In genomic region chr12:63826002-63826585, GRCh38 we compare ENCODE assay signal across 8 cellular contexts. TPM values are rescaled to one million over a fixed set of nuclear protein-coding genes. Genes with fewer than 3 reads are reported as not detected.
A peak's percentile ranks its signal among the peaks of the same experiment; 100 is the strongest.
DNase-seq lines count a peak whose midpoint lies in the region; ATAC-seq and TF ChIP-seq lines count a peak whose summit lies in the region.

No MANE protein-coding gene starts in this region.

- H3K27ac ChIP-seq in DOHH2 (ENCODE audit: low read depth, low read length) (no peak overlapping the region), Karpas-422 (ENCODE audit: low read length) (no peak overlapping the region)

- H4K20me1 ChIP-seq in DOHH2 (ENCODE audit: control insufficient read depth, insufficient read depth, low read depth, low read length): no peaks in the 10 kb centered on the region
- no peaks in the 10 kb centered on the region for H4K20me1 ChIP-seq in Karpas-422 (ENCODE audit: insufficient read depth, low read depth, low read length)

- peaks cover 21% of the 10 kb centered on the region for H3K9me3 Mint-ChIP-seq in osteocyte (ENCODE audit: unreplicated experiment)

- peaks cover 6% of the 10 kb centered on the region for H3K27me3 Mint-ChIP-seq in osteocyte (ENCODE audit: unreplicated experiment)

- DNase-seq in Karpas-422: peak; percentile 75
- DNase-seq in SK-MEL-5 (ENCODE audit: low read depth, low spot score): peak; percentile 83
- peak; percentile 82 for DNase-seq in fibroblast of mammary gland (ENCODE audit: low read depth)
- DNase-seq in osteocyte (ENCODE audit: extremely low spot score, unreplicated experiment): no peak
- DNase-seq in activated naive CD4-positive, alpha-beta T cell (lab: John Stamatoyannopoulos, UW): no peak
- no peak for DNase-seq in NCI-H187 treated with DMSO at 0.1 percent for 48 hours (lab: John Stamatoyannopoulos, UW)

- H3K9me3 ChIP-seq in DOHH2 (ENCODE audit: control insufficient read depth, insufficient read depth, low read length) (no peaks in the 10 kb centered on the region), Karpas-422 (ENCODE audit: low read length) (no peaks in the 10 kb centered on the region)

- TF ChIP-seq CTCF in DOHH2 (IDR thresholded peaks at IDR 0.05; ENCODE audit: low read depth, low read length, poor library complexity, severe bottlenecking): peak; percentile 73
- peak; percentile 95 for TF ChIP-seq CTCF in fibroblast of mammary gland (conservative IDR thresholded peaks at IDR 0.05; ENCODE audit: control insufficient read depth, insufficient read depth, low read depth, low read length)
- peak; percentile 84 for TF ChIP-seq CTCF in osteocyte (IDR thresholded peaks at IDR 0.05)

- no peak overlapping the region for H3K4me3 ChIP-seq in DOHH2 (ENCODE audit: low read length)
- H3K4me3 ChIP-seq in Karpas-422 (ENCODE audit: low read length): no peak overlapping the region
- H3K4me3 ChIP-seq in fibroblast of mammary gland (ENCODE audit: control insufficient read depth, low read depth, low read length): no peak overlapping the region

- no peaks in the 10 kb centered on the region for H3K36me3 Mint-ChIP-seq in osteocyte (ENCODE audit: unreplicated experiment)

- ATAC-seq in GM21423 (IDR thresholded peaks at IDR 0.05; ENCODE audit: unreplicated experiment): peak; percentile 49

- in situ Hi-C loops in SK-MEL-5 (cut with HindIII; ENCODE audit: low pct_unique_long_range_greater_than_20kb, low sequenced_read_pairs): no loop called here

- H3K36me3 ChIP-seq in DOHH2 (ENCODE audit: control insufficient read depth, low read length) (no peaks in the 10 kb centered on the region), Karpas-422 (ENCODE audit: insufficient read depth, low read length) (no peaks in the 10 kb centered on the region)

- no peak overlapping the region for H2AFZ ChIP-seq in Karpas-422 (ENCODE audit: low read length)

- H3K9ac ChIP-seq in Karpas-422 (ENCODE audit: low read length): no peak overlapping the region

- no peaks in the 10 kb centered on the region for H3F3A ChIP-seq in DOHH2 (ENCODE audit: control insufficient read depth, insufficient read depth)

- H3K27me3 ChIP-seq in DOHH2 (ENCODE audit: control insufficient read depth, low read length) (no peaks in the 10 kb centered on the region), Karpas-422 (ENCODE audit: low read length) (no peaks in the 10 kb centered on the region)

- peaks cover 9% of the 10 kb centered on the region for H3K4me1 Mint-ChIP-seq in osteocyte (ENCODE audit: unreplicated experiment)

- H3K4me2 ChIP-seq in DOHH2 (ENCODE audit: low read length) (no peak overlapping the region), Karpas-422 (ENCODE audit: low read depth, low read length, poor library complexity, severe bottlenecking) (peak overlapping the region; percentile 42)

- no peak overlapping the region for H3K4me3 Mint-ChIP-seq in osteocyte (ENCODE audit: unreplicated experiment)

- H3K4me1 ChIP-seq in DOHH2 (ENCODE audit: control insufficient read depth, low read length): no peaks in the 10 kb centered on the region
- H3K4me1 ChIP-seq in Karpas-422 (ENCODE audit: low read length): no peaks in the 10 kb centered on the region

- H3K27ac Mint-ChIP-seq in osteocyte (ENCODE audit: unreplicated experiment): no peak overlapping the region

- H3K79me2 ChIP-seq in DOHH2 (ENCODE audit: control insufficient read depth, low read length) (no peaks in the 10 kb centered on the region), Karpas-422 (ENCODE audit: low read length) (no peaks in the 10 kb centered on the region)

- H3K9me2 ChIP-seq in DOHH2 (replicated peaks; ENCODE audit: control insufficient read depth, low read length) (no peaks in the 10 kb centered on the region), Karpas-422 (replicated peaks; ENCODE audit: insufficient read depth, low read length) (no peaks in the 10 kb centered on the region)

RNA-seq across cellular contexts. Expression of gene SRGAP1, which starts 18.4 kb away (rescaled TPM):
- 0.14 TPM in 1 of 2 replicates, not detected in the other for total RNA-seq in Karpas-422 (2014; rRNA removed; shearing (Covaris generic); ENCODE audit: low replicate concordance)
- total RNA-seq in SK-MEL-5 (2014; rRNA removed; shearing (Covaris generic)): 20.7 and 25.7 TPM in 2 replicates
- polyA plus RNA-seq in SK-MEL-5 (2015; cell fraction: cytosol; rRNA removed): 9.8 and 12.4 TPM in 2 replicates
- 8.0 and 10.4 TPM in 2 replicates for polyA plus RNA-seq in SK-MEL-5 (2015; cell fraction: nucleus; rRNA removed)
- 11.0 and 11.7 TPM in 2 replicates for total RNA-seq in osteocyte

RNA-seq across cellular contexts. Expression of gene RXYLT1, which starts 46.4 kb away (rescaled TPM):
- 27.4 and 31.3 TPM in 2 replicates for total RNA-seq in Karpas-422 (2014; rRNA removed; shearing (Covaris generic); ENCODE audit: low replicate concordance)
- 80.3 and 88.5 TPM in 2 replicates for total RNA-seq in SK-MEL-5 (2014; rRNA removed; shearing (Covaris generic))
- 78.3 and 96.4 TPM in 2 replicates for polyA plus RNA-seq in SK-MEL-5 (2015; cell fraction: cytosol; rRNA removed)
- polyA plus RNA-seq in SK-MEL-5 (2015; cell fraction: nucleus; rRNA removed): 86.3 and 97.4 TPM in 2 replicates
- total RNA-seq in osteocyte: 18.6 and 22.2 TPM in 2 replicates

Comparison
In these comparisons a context has a peak if more than half of its experiments do, and no peak if none do; other contexts are left out.
1. DNase-seq: peak in Karpas-422 (single experiment), SK-MEL-5 (single experiment) and fibroblast of mammary gland (single experiment); none in osteocyte (single experiment), activated naive CD4-positive, alpha-beta T cell (0 of 4) and NCI-H187 treated with DMSO at 0.1 percent for 48 hours (single experiment).
2. RNA of gene SRGAP1, which starts 18.4 kb away (total RNA-seq): 20.7 to 25.7 TPM in SK-MEL-5 and 11.0 to 11.7 TPM in osteocyte; 0.14 TPM in Karpas-422; every median in the first group is over 10 times any median in the second.
3. Peak in every context shown above with its lines, with median percentiles within 50 percentile points of each other: CTCF ChIP-seq.